ENCODE assay signal across 10 cellular contexts in the genomic region with DNA sequence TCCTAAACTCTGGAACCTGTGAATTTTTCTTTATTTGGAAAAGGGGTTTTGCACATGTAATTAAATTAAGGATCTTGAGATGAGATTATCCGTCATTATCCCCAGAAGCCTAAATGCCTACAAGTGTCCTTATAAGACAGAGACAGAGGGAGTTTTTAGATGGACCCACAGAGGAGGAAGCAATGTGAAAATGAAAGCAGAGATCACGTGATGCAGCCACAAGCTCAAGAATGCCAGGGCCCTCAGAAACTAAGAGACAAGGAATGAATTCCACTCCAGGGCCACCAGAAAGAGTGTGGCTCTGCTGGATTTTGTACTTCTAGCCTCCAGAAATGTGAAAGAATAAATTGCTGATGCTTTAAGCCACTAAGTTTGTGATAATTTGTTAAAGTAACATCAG.
DNase-seq lines count a peak whose midpoint lies in the region; ATAC-seq, FAIRE-seq and TF ChIP-seq lines count a peak whose summit lies in the region.
"Had no signal": no experiment of that assay in that cellular context is flagged by ENCODE, and none has a peak within 500 bp of the region (broad histone marks: within the 10 kb centered on the region; RNA-seq: fewer than 3 reads in every experiment).

No MANE protein-coding gene starts in this region.

- H3K27ac ChIP-seq in kidney (ENCODE audit: low read depth in 2 of 2, low read length in 2 of 2): no peak overlapping the region
- peak overlapping the region; percentile 28 to 43 for H3K27ac ChIP-seq in aorta (ENCODE audit: low read depth in 1 of 2, low read length in 2 of 2)
- H3K27ac ChIP-seq: 22Rv1 had no signal

- no peak for TF ChIP-seq CTCF in WTC11 (IDR thresholded peaks at IDR 0.05)
- TF ChIP-seq CTCF in kidney (IDR thresholded peaks at IDR 0.05; ENCODE audit: borderline replicate concordance, extremely low read depth, insufficient read depth): no peak

- CTCF ChIA-PET in WTC11 (lab: Charles Lee): interaction anchor here (2.0 kb wide), 1 partner anchor 328 kb away, joined by 5 read pairs; no protein-coding TSS in a partner anchor

- H3K36me3 Mint-ChIP-seq in WTC11: peaks cover 11% of the 10 kb centered on the region

- WGBS in aorta, 2 donors: 26% methylated on average over 2 of the region's 2 CpGs

- no peak for FAIRE-seq in kidney (lab: Jason Lieb, UNC)

- DNase-seq in DMS53 (lab: John Stamatoyannopoulos, UW) (peak; percentile 47), DMS53 treated with DMSO at 0.1 percent for 48 hours (lab: John Stamatoyannopoulos, UW; ENCODE audit: unreplicated experiment) (no peak), WTC11 (ENCODE audit: low spot score) (no peak), kidney (no peak), aorta (no peak), HuH-7 (ENCODE audit: low spot score) (no peak)
- DNase-seq in effector CD8-positive, alpha-beta T cell (lab: John Stamatoyannopoulos, UW): no peak

- no peaks in the 10 kb centered on the region for H3K27me3 Mint-ChIP-seq in WTC11 (ENCODE audit: low read depth)

- H3K4me1 ChIP-seq in kidney (ENCODE audit: control insufficient read depth in 1 of 2, insufficient read depth in 1 of 2, low read depth in 1 of 2, low read length in 2 of 2) (peaks cover 0 to 2% of the 10 kb centered on the region in 2 donors), aorta (ENCODE audit: control insufficient read depth in 1 of 2, insufficient read depth in 2 of 2, low read length in 2 of 2) (peaks cover 0 to 12% of the 10 kb centered on the region in 2 donors)

- no peaks in the 10 kb centered on the region for H3K27me3 ChIP-seq in aorta (ENCODE audit: control insufficient read depth in 1 of 2, insufficient read depth in 2 of 2, low read length in 1 of 2)

- peaks cover 19% of the 10 kb centered on the region for H3K4me1 Mint-ChIP-seq in WTC11

- H3K36me3 ChIP-seq in kidney (ENCODE audit: control insufficient read depth in 1 of 2, insufficient read depth in 2 of 2, low read length in 2 of 2) (no peaks in the 10 kb centered on the region), aorta (ENCODE audit: control insufficient read depth in 1 of 2, insufficient read depth in 2 of 2, low read length in 1 of 2) (no peaks in the 10 kb centered on the region)

- H3K4me3 Mint-ChIP-seq in WTC11: no peak overlapping the region

- intact Hi-C loops in kidney (cut with DNase I): no loop called here
- intact Hi-C loops in aorta (cut with DNase I): no loop called here

- POLR2A ChIA-PET in WTC11 (lab: Charles Lee): no interaction called here

- H3K9me3 ChIP-seq in kidney (ENCODE audit: control insufficient read depth in 1 of 2, low read length in 2 of 2): no peaks in the 10 kb centered on the region
- no peaks in the 10 kb centered on the region for H3K9me3 ChIP-seq in aorta (ENCODE audit: control insufficient read depth, low read length)

- H3K4me3 ChIP-seq in kidney (ENCODE audit: low read length in 2 of 2): peak overlapping the region; percentile 5 to 27
- H3K4me3 ChIP-seq in aorta (ENCODE audit: low read length in 2 of 2): no peak overlapping the region

- H3K9ac ChIP-seq in kidney (ENCODE audit: low read length in 2 of 2): no peak overlapping the region

- H3K27ac Mint-ChIP-seq in WTC11: no peak overlapping the region

- no peaks in the 10 kb centered on the region for H3K9me3 Mint-ChIP-seq in WTC11

- ATAC-seq in HG03175 (IDR thresholded peaks at IDR 0.05; ENCODE audit: unreplicated experiment) (peak; percentile 60), WTC11 (peak; percentile 60), aorta (ENCODE audit: low FRiP score) (peak; percentile 72)
- ATAC-seq: Panc1 had no signal

TF ChIP-seq in WTC11, 78 proteins besides CTCF, POLR2A, EP300 and RAD21:
- TF ChIP-seq GRHL2 (CRISPR knock-in tag; IDR thresholded peaks at IDR 0.05; ENCODE audit: insufficient replicate concordance, severe bottlenecking) (no peak), USF2 (CRISPR knock-in tag; IDR thresholded peaks at IDR 0.05) (peak; percentile 63), USF1 (CRISPR knock-in tag; IDR thresholded peaks at IDR 0.05) (peak; percentile 39; the same call in 1 of the 2 replicates)

Comparison
In these comparisons a context has a peak if more than half of its experiments do, and no peak if none do; other contexts are left out.
1. H3K27ac ChIP-seq: peak in aorta (2 of 2); none in kidney (0 of 2).
2. H3K4me3 ChIP-seq: peak in kidney (2 of 2); none in aorta (0 of 2).
3. Peak in every context shown above with its lines, with median percentiles within 50 percentile points of each other: ATAC-seq.